Comparison of ENCODE assay signal across 29 cellular contexts in genomic region chr2:39546409-39546808, GRCh38.
"Had no signal": no experiment of that assay in that cellular context is flagged by ENCODE, and none has a peak within 500 bp of the region (broad histone marks: within the 10 kb centered on the region; RNA-seq: fewer than 3 reads in every experiment).

No MANE protein-coding gene starts in this region.

- H3K36me3 ChIP-seq: adrenal gland, WERI-Rb-1 had no signal

- FAIRE-seq: colon, endometrium, frontal cortex had no signal

- H3K4me3 ChIP-seq: adrenal gland, body of pancreas had no signal

- H3K9me3 ChIP-seq: adrenal gland, body of pancreas had no signal

- H3K27me3 ChIP-seq: adrenal gland, body of pancreas had no signal

- ATAC-seq: activated CD4-positive, alpha-beta T cell treated with anti-CD3 and anti-CD28 coated beads for 36 hours; activated CD4-positive, CD25-positive, alpha-beta regulatory T cell treated with anti-CD3 and anti-CD28 coated beads, Interleukin-2, amount 50 U/mL, for 24 hours; activated CD8-positive, alpha-beta memory T cell treated with anti-CD3 and anti-CD28 coated beads, Interleukin-2, amount 10 ng/mL, durations not matched to agents 7 days and 5 days; activated CD8-positive, alpha-beta T cell treated with anti-CD3 and anti-CD28 coated beads, Interleukin-2, amount 10 ng/mL, durations not matched to agents 7 days and 5 days; activated naive CD8-positive, alpha-beta T cell treated with anti-CD3 and anti-CD28 coated beads, Interleukin-2, amount 50 U/mL, for 24 hours; body of pancreas; esophagus mucosa had no signal

- H3K27ac ChIP-seq: adrenal gland, WERI-Rb-1 had no signal

- DNase-seq: activated B cell treated with CpG ODN at 0.5 μM for 24 hours; activated CD4-positive, alpha-beta memory T cell treated with anti-CD3 and anti-CD28 coated beads for 36 hours; activated CD4-positive, alpha-beta T cell treated with anti-CD3 and anti-CD28 coated beads for 36 hours; activated CD4-positive, alpha-beta T cell treated with anti-CD3 and anti-CD28 coated beads, Interleukin-2, amount 10 ng/mL, durations not matched to agents 24 days and 14 days; activated CD8-positive, alpha-beta memory T cell treated with anti-CD3 and anti-CD28 coated beads, Interleukin-2, amount 10 ng/mL, durations not matched to agents 7 days and 5 days; activated CD8-positive, alpha-beta memory T cell treated with anti-CD3 and anti-CD28 coated beads, Interleukin-2, amount 50 U/mL, for 4 hours; activated CD8-positive, alpha-beta T cell treated with anti-CD3 and anti-CD28 coated beads, Interleukin-2, amount 10 ng/mL, durations not matched to agents 7 days and 5 days; activated effector memory CD4-positive, alpha-beta T cell treated with anti-CD3 and anti-CD28 coated beads, Interleukin-2, amount 50 U/mL, for 16 hours; activated naive CD4-positive, alpha-beta T cell treated with anti-CD3 and anti-CD28 coated beads for 36 hours; activated naive CD8-positive, alpha-beta T cell treated with anti-CD3 and anti-CD28 coated beads for 36 hours; activated naive CD8-positive, alpha-beta T cell treated with anti-CD3 and anti-CD28 coated beads, Interleukin-2, amount 50 U/mL, for 24 hours; activated T-cell treated with anti-CD3 and anti-CD28 coated beads, Interleukin-2, amount 50 U/mL, for 1 hour; activated T-cell treated with anti-CD3 and anti-CD28 coated beads, Interleukin-2, amount 50 U/mL, for 48 hours; adrenal gland; amygdala; aorta; body of pancreas; caudate nucleus; cortex of kidney; dermis blood vessel endothelial cell; effector CD4-positive, alpha-beta T cell; head of caudate nucleus; T-helper 2 cell; WERI-Rb-1 had no signal
